ENCODE assay signal across 8 cellular contexts in genomic region chr3:14371573-14372474, GRCh38. TPM values are rescaled to one million over a fixed set of nuclear protein-coding genes. Genes with fewer than 3 reads are reported as not detected.
DNase-seq lines count a peak whose midpoint lies in the region; ATAC-seq and TF ChIP-seq lines count a peak whose summit lies in the region.

No MANE protein-coding gene starts in this region.

- H3K9me3 ChIP-seq in HCT116 (ENCODE audit: control insufficient read depth in 1 of 2, insufficient read depth in 1 of 2, low read depth in 1 of 2, low read length in 2 of 2) (no peaks in the 10 kb centered on the region), mammary epithelial cell (replicated peaks; ENCODE audit: insufficient read depth, low read length) (no peaks in the 10 kb centered on the region)
- H3K9me3 ChIP-seq in CD4-positive, alpha-beta memory T cell (ENCODE audit: control insufficient read depth in 1 of 2, low read length in 2 of 2), result no peaks in the 10 kb centered on the region

- RAD21 ChIA-PET in HCT116 (lab: Charles Lee; ENCODE audit: low non-redundant PET in 1 of 2, low total read pairs in 2 of 2, uncharacterized antibody in 2 of 2, unreplicated experiment in 2 of 2), result no interaction called here

- no peak for TF ChIP-seq POLR2A in HCT116 (IDR thresholded peaks at IDR 0.05; ENCODE audit: borderline replicate concordance, extremely low read depth, insufficient read depth, insufficient read length)

- H3K9ac ChIP-seq in HCT116 (ENCODE audit: low read length) (peak overlapping the region; percentile 10; the same call in 1 of the 2 replicates), mammary epithelial cell (ENCODE audit: insufficient read depth, low read length) (no peak overlapping the region)

- H3K4me2 ChIP-seq in HCT116 (ENCODE audit: low read length) (peak overlapping the region; percentile 52), mammary epithelial cell (ENCODE audit: insufficient read depth, low read depth, low read length) (no peak overlapping the region)

- peak; percentile 10; the same call in 1 of the 2 replicates for TF ChIP-seq RAD21 in HCT116 (IDR thresholded peaks at IDR 0.05; ENCODE audit: low read depth)

- peak; percentile 85 for DNase-seq in CD1c-positive myeloid dendritic cell (ENCODE audit: extremely low spot score)
- peak; percentile 88 for DNase-seq in HCT116 (ENCODE audit: low read depth, low spot score)
- DNase-seq in NCI-H510A treated with DMSO at 0.1 percent for 48 hours (lab: John Stamatoyannopoulos, UW), result peak; percentile 82
- peak; percentile 52 for DNase-seq in mammary epithelial cell
- peak; percentile 37 for DNase-seq in medulla oblongata (ENCODE audit: extremely low spot score)
- no peak for DNase-seq in CD4-positive, alpha-beta memory T cell

- H3K36me3 ChIP-seq in HCT116 (ENCODE audit: control insufficient read depth in 1 of 2, insufficient read depth in 2 of 2, low read length in 2 of 2), result no peaks in the 10 kb centered on the region
- H3K36me3 ChIP-seq in mammary epithelial cell (ENCODE audit: insufficient read depth, low read length), result no peaks in the 10 kb centered on the region
- H3K36me3 ChIP-seq in CD4-positive, alpha-beta memory T cell (ENCODE audit: insufficient read depth, low read length), result no peaks in the 10 kb centered on the region

- dilution Hi-C loops in mammary epithelial cell (cut with HindIII; ENCODE audit: low sequenced_read_pairs), result no loop called here

- H3K27ac Mint-ChIP-seq in CD4-positive, alpha-beta memory T cell, result no peak overlapping the region

- no peaks in the 10 kb centered on the region for H3K9me2 ChIP-seq in HCT116 (ENCODE audit: insufficient read depth)

- H2AFZ ChIP-seq in HCT116 (ENCODE audit: low read depth, low read length, poor library complexity, severe bottlenecking) (peak overlapping the region; percentile 37), mammary epithelial cell (ENCODE audit: low read depth, low read length) (no peak overlapping the region)

- H3K36me3 Mint-ChIP-seq in CD4-positive, alpha-beta memory T cell, result no peaks in the 10 kb centered on the region

- POLR2A ChIA-PET in HCT116 (lab: Charles Lee), result interaction anchor here (0.6 kb wide), 1 partner anchor 37 kb away, joined by 3 read pairs; no protein-coding TSS in a partner anchor
- POLR2A ChIA-PET in CD4-positive, alpha-beta memory T cell (lab: Charles Lee; ENCODE audit: partially characterized antibody), result no interaction called here

- H4K20me1 ChIP-seq in HCT116 (ENCODE audit: insufficient read depth) (no peaks in the 10 kb centered on the region), mammary epithelial cell (ENCODE audit: insufficient read depth, low read length) (no peaks in the 10 kb centered on the region)

- H3K27me3 Mint-ChIP-seq in CD4-positive, alpha-beta memory T cell, result no peaks in the 10 kb centered on the region

- H3K4me3 ChIP-seq in HCT116 (replicated peaks in 1 of 2; ENCODE audit: low read depth in 1 of 2, low read length in 2 of 2) (0 out of 4 replicates have a peak overlapping the region, but pooled peaks of 1 of the 2 experiments have one; percentile 17), mammary epithelial cell (replicated peaks in 1 of 3; ENCODE audit: insufficient read depth in 1 of 3, low read depth in 2 of 3, low read length in 3 of 3) (no peak overlapping the region)
- no peak overlapping the region for H3K4me3 ChIP-seq in CD4-positive, alpha-beta memory T cell (ENCODE audit: low read length in 2 of 2)

- no peak overlapping the region for H3K4me3 Mint-ChIP-seq in CD4-positive, alpha-beta memory T cell

- no peaks in the 10 kb centered on the region for H3K27me3 ChIP-seq in HCT116 (ENCODE audit: insufficient read depth, low read length)
- H3K27me3 ChIP-seq in mammary epithelial cell (ENCODE audit: insufficient read depth, low read length), result no peaks in the 10 kb centered on the region
- no peaks in the 10 kb centered on the region for H3K27me3 ChIP-seq in CD4-positive, alpha-beta memory T cell (ENCODE audit: insufficient read depth, low read length)

- intact Hi-C loops in HCT116 (cut with micrococcal nuclease), result no loop called here
- intact Hi-C loops in mammary epithelial cell (cut with micrococcal nuclease), result loop anchor here (10.0 kb wide), 1 partner anchor 107 kb away; no protein-coding TSS in a partner anchor
- intact Hi-C loops in CD4-positive, alpha-beta memory T cell (cut with micrococcal nuclease), result no loop called here

- TF ChIP-seq CTCF in HCT116 (IDR thresholded peaks at IDR 0.05 in 2 of 3, conservative IDR thresholded peaks at IDR 0.05 in 1 of 3; ENCODE audit: borderline replicate concordance in 1 of 3, insufficient read depth in 1 of 3, low read depth in 2 of 3, low read length in 2 of 3), result peak in 2 of 3 experiments; percentile 22 to 35; a peak in 3 of 6 replicates
- TF ChIP-seq CTCF in mammary epithelial cell (conservative IDR thresholded peaks at IDR 0.05 in 1 of 2, IDR thresholded peaks at IDR 0.05 in 1 of 2; ENCODE audit: extremely low read depth in 1 of 2, insufficient read depth in 1 of 2, low read depth in 1 of 2, low read length in 2 of 2), result peak in 1 of 2 donors; percentile 26

- peaks cover 0 to 6% (median 4%) of the 10 kb centered on the region in 4 donors for H3K4me1 Mint-ChIP-seq in CD4-positive, alpha-beta memory T cell

- H3K4me1 ChIP-seq in HCT116 (ENCODE audit: control insufficient read depth in 1 of 2, insufficient read depth in 2 of 2, low read length in 2 of 2), result peaks cover 23 to 45% of the 10 kb centered on the region in 2 experiments
- peaks cover 48% of the 10 kb centered on the region for H3K4me1 ChIP-seq in mammary epithelial cell (ENCODE audit: insufficient read depth, low read length)
- H3K4me1 ChIP-seq in CD4-positive, alpha-beta memory T cell (ENCODE audit: insufficient read depth, low read length), result peaks cover 6% of the 10 kb centered on the region

- peak; percentile 77 for ATAC-seq in HCT116
- no peak for ATAC-seq in GM19324 (IDR thresholded peaks at IDR 0.05; ENCODE audit: low FRiP score, unreplicated experiment)
- ATAC-seq in GM19035 (IDR thresholded peaks at IDR 0.05; ENCODE audit: unreplicated experiment), result no peak

- H3K27ac ChIP-seq in HCT116 (ENCODE audit: low read depth, low read length), result no peak overlapping the region; the same call in 1 of the 2 replicates
- H3K27ac ChIP-seq in mammary epithelial cell (ENCODE audit: insufficient read depth, low read depth, low read length), result no peak overlapping the region
- H3K27ac ChIP-seq in CD4-positive, alpha-beta memory T cell (ENCODE audit: low read depth, low read length), result no peak overlapping the region

- BruUV-seq in HCT116 (replicated peaks; lab: Mats Ljungman, UMichigan), result no TSS peak
- BruUV-seq in mammary epithelial cell (replicated peaks; lab: Mats Ljungman, UMichigan), result no TSS peak

- in situ Hi-C loops in mammary epithelial cell (cut with MboI; ENCODE audit: low sequenced_read_pairs in 2 of 2), result no loop called here

- no peaks in the 10 kb centered on the region for H3K9me3 Mint-ChIP-seq in CD4-positive, alpha-beta memory T cell

- WGBS in mammary epithelial cell (ENCODE audit: low coverage, missing lambda C conversion rate), result 39% methylated on average over 12 of the region's 12 CpGs

- no peaks in the 10 kb centered on the region for H3K79me2 ChIP-seq in HCT116 (ENCODE audit: insufficient read depth, low read length)
- no peaks in the 10 kb centered on the region for H3K79me2 ChIP-seq in mammary epithelial cell (ENCODE audit: insufficient read depth, low read length)

- CTCF ChIA-PET in HCT116 (lab: Charles Lee), result interaction anchor here (0.7 kb wide), 1 partner anchor 168 kb away, joined by 3 read pairs; no protein-coding TSS in a partner anchor
- CTCF ChIA-PET in mammary epithelial cell (lab: Charles Lee; ENCODE audit: low non-redundant PET), result interaction anchor here (0.6 kb wide), 1 partner anchor 89 kb away, joined by 3 read pairs; no protein-coding TSS in a partner anchor
- CTCF ChIA-PET in CD4-positive, alpha-beta memory T cell (lab: Charles Lee; ENCODE audit: partially characterized antibody), result no interaction called here

TF ChIP-seq in HCT116, 20 proteins besides CTCF, POLR2A, EP300 and RAD21 (continues in another document):
- TF ChIP-seq ELF1 (IDR thresholded peaks at IDR 0.05; ENCODE audit: borderline replicate concordance, low read depth) (no peak; the same call in 1 of the 2 replicates), JUND (IDR thresholded peaks at IDR 0.05) (no peak; the same call in 1 of the 2 replicates), REST (IDR thresholded peaks at IDR 0.05; ENCODE audit: low read depth) (no peak), SP1 (IDR thresholded peaks at IDR 0.05; ENCODE audit: low read depth) (peak; percentile 81), FOSL1 (IDR thresholded peaks at IDR 0.05; ENCODE audit: low read depth) (no peak; the same call in 1 of the 2 replicates), YY1 (IDR thresholded peaks at IDR 0.05; ENCODE audit: extremely low read depth, insufficient replicate concordance, low read depth, low read length) (peak; percentile 25), EGR1 (IDR thresholded peaks at IDR 0.05; ENCODE audit: low read depth) (no peak)

RNA-seq across cellular contexts. Expression of gene SLC6A6, which starts 30.6 kb away (rescaled TPM):
- total RNA-seq in HCT116 (2021; ENCODE audit: unreplicated experiment), result 36.3 TPM
- polyA plus RNA-seq in HCT116 (2012), result 23.0 and 33.5 TPM in 2 replicates
- 10 to 100 TPM; 14.8 to 17.7 TPM for total RNA-seq in mammary epithelial cell
- 13.4 TPM for polyA plus RNA-seq in mammary epithelial cell
- 76.1 TPM for polyA minus RNA-seq in mammary epithelial cell
- 10 to 100 TPM; 50.6 to 51.8 TPM for total RNA-seq in CD4-positive, alpha-beta memory T cell
- 1 to 10 TPM; 3.8 to 8.8 TPM for polyA plus RNA-seq in CD4-positive, alpha-beta memory T cell

Comparison
In these comparisons a context has a peak if more than half of its experiments do, and no peak if none do; other contexts are left out.
1. DNase-seq: peak in CD1c-positive myeloid dendritic cell (single experiment), HCT116 (single experiment), NCI-H510A treated with DMSO at 0.1 percent for 48 hours (single experiment), mammary epithelial cell (single experiment) and medulla oblongata (single experiment); none in CD4-positive, alpha-beta memory T cell (0 of 5).